1 cellular context compared by ENCODE assay signal in the genomic region with DNA sequence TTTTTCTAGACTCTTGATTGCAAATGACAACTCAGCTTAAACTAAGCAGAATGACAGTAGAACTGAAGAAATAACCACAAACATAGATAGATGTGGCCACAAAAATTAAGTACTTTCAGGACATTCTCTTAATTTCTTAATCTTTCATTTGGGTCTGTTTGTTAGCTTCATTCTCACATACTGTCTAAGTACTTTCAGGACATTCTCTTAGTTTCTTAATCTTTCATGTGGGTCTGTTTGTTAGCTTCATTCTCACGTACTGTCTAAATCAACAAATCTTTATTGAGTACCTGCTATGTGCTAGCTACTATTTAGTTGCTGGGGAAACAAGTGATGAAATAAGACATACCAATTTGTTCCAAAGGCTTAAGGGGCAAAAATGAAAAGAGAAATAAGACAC.
TF ChIP-seq lines count a peak whose summit lies in the region.

No MANE protein-coding gene starts in this region.

TF ChIP-seq in GM12878, 131 proteins besides CTCF, POLR2A, EP300 and RAD21 (continued from another document and continues in another):
- TF ChIP-seq ZNF384 (IDR thresholded peaks at IDR 0.05; ENCODE audit: borderline replicate concordance, low read depth, low read length), result peak; percentile 38; the same call in 1 of the 2 replicates
- no peak for TF ChIP-seq STAT1 (conservative IDR thresholded peaks at IDR 0.05)
- TF ChIP-seq, protein P1, sequence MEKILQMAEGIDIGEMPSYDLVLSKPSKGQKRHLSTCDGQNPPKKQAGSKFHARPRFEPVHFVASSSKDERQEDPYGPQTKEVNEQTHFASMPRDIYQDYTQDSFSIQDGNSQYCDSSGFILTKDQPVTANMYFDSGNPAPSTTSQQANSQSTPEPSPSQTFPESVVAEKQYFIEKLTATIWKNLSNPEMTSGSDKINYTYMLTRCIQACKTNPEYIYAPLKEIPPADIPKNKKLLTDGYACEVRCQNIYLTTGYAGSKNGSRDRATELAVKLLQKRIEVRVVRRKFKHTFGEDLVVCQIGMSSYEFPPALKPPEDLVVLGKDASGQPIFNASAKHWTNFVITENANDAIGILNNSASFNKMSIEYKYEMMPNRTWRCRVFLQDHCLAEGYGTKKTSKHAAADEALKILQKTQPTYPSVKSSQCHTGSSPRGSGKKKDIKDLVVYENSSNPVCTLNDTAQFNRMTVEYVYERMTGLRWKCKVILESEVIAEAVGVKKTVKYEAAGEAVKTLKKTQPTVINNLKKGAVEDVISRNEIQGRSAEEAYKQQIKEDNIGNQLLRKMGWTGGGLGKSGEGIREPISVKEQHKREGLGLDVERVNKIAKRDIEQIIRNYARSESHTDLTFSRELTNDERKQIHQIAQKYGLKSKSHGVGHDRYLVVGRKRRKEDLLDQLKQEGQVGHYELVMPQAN (conservative IDR thresholded peaks at IDR 0.05), result no peak
- no peak for TF ChIP-seq JUNB (IDR thresholded peaks at IDR 0.05)
- TF ChIP-seq, protein P2, sequence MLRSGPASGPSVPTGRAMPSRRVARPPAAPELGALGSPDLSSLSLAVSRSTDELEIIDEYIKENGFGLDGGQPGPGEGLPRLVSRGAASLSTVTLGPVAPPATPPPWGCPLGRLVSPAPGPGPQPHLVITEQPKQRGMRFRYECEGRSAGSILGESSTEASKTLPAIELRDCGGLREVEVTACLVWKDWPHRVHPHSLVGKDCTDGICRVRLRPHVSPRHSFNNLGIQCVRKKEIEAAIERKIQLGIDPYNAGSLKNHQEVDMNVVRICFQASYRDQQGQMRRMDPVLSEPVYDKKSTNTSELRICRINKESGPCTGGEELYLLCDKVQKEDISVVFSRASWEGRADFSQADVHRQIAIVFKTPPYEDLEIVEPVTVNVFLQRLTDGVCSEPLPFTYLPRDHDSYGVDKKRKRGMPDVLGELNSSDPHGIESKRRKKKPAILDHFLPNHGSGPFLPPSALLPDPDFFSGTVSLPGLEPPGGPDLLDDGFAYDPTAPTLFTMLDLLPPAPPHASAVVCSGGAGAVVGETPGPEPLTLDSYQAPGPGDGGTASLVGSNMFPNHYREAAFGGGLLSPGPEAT (IDR thresholded peaks at IDR 0.05; ENCODE audit: low read depth), result 0 out of 2 replicates have a peak, but pooled peaks have one; percentile 50
- TF ChIP-seq SPI1 (IDR thresholded peaks at IDR 0.05; ENCODE audit: borderline replicate concordance, insufficient read depth, low read depth, low read length), result no peak
- peak in 1 of 2 experiments; percentile 66; a peak in 1 of 4 replicates for TF ChIP-seq IKZF2 (IDR thresholded peaks at IDR 0.05)
- TF ChIP-seq NFXL1 (IDR thresholded peaks at IDR 0.05; ENCODE audit: borderline replicate concordance), result no peak
- TF ChIP-seq, protein P3, sequence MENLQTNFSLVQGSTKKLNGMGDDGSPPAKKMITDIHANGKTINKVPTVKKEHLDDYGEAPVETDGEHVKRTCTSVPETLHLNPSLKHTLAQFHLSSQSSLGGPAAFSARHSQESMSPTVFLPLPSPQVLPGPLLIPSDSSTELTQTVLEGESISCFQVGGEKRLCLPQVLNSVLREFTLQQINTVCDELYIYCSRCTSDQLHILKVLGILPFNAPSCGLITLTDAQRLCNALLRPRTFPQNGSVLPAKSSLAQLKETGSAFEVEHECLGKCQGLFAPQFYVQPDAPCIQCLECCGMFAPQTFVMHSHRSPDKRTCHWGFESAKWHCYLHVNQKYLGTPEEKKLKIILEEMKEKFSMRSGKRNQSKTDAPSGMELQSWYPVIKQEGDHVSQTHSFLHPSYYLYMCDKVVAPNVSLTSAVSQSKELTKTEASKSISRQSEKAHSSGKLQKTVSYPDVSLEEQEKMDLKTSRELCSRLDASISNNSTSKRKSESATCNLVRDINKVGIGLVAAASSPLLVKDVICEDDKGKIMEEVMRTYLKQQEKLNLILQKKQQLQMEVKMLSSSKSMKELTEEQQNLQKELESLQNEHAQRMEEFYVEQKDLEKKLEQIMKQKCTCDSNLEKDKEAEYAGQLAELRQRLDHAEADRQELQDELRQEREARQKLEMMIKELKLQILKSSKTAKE (IDR thresholded peaks at IDR 0.05; ENCODE audit: low read depth, poor library complexity, severe bottlenecking), result peak; percentile 73
- no peak for TF ChIP-seq HDGF (IDR thresholded peaks at IDR 0.05)
- no peak for TF ChIP-seq MYC (IDR thresholded peaks at IDR 0.05; ENCODE audit: insufficient read depth, insufficient read length, insufficient replicate concordance, low read length, severe bottlenecking)
- no peak for TF ChIP-seq FOXK2 (IDR thresholded peaks at IDR 0.05)
- no peak for TF ChIP-seq MTA3 (IDR thresholded peaks at IDR 0.05; ENCODE audit: borderline replicate concordance, low read length)
- no peak for TF ChIP-seq MYB (IDR thresholded peaks at IDR 0.05; ENCODE audit: borderline replicate concordance, low read depth, low read length)
- TF ChIP-seq RFX5 (IDR thresholded peaks at IDR 0.05; ENCODE audit: low read depth, low read length), result peak; percentile 73
- TF ChIP-seq, protein P4, sequence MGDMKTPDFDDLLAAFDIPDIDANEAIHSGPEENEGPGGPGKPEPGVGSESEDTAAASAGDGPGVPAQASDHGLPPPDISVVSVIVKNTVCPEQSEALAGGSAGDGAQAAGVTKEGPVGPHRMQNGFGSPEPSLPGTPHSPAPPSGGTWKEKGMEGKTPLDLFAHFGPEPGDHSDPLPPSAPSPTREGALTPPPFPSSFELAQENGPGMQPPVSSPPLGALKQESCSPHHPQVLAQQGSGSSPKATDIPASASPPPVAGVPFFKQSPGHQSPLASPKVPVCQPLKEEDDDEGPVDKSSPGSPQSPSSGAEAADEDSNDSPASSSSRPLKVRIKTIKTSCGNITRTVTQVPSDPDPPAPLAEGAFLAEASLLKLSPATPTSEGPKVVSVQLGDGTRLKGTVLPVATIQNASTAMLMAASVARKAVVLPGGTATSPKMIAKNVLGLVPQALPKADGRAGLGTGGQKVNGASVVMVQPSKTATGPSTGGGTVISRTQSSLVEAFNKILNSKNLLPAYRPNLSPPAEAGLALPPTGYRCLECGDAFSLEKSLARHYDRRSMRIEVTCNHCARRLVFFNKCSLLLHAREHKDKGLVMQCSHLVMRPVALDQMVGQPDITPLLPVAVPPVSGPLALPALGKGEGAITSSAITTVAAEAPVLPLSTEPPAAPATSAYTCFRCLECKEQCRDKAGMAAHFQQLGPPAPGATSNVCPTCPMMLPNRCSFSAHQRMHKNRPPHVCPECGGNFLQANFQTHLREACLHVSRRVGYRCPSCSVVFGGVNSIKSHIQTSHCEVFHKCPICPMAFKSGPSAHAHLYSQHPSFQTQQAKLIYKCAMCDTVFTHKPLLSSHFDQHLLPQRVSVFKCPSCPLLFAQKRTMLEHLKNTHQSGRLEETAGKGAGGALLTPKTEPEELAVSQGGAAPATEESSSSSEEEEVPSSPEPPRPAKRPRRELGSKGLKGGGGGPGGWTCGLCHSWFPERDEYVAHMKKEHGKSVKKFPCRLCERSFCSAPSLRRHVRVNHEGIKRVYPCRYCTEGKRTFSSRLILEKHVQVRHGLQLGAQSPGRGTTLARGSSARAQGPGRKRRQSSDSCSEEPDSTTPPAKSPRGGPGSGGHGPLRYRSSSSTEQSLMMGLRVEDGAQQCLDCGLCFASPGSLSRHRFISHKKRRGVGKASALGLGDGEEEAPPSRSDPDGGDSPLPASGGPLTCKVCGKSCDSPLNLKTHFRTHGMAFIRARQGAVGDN (IDR thresholded peaks at IDR 0.05), result 0 out of 2 replicates have a peak, but pooled peaks have one; percentile 24
- TF ChIP-seq, protein P5, sequence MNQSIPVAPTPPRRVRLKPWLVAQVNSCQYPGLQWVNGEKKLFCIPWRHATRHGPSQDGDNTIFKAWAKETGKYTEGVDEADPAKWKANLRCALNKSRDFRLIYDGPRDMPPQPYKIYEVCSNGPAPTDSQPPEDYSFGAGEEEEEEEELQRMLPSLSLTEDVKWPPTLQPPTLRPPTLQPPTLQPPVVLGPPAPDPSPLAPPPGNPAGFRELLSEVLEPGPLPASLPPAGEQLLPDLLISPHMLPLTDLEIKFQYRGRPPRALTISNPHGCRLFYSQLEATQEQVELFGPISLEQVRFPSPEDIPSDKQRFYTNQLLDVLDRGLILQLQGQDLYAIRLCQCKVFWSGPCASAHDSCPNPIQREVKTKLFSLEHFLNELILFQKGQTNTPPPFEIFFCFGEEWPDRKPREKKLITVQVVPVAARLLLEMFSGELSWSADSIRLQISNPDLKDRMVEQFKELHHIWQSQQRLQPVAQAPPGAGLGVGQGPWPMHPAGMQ (IDR thresholded peaks at IDR 0.05; ENCODE audit: borderline replicate concordance), result no peak
- no peak for TF ChIP-seq CEBPB (IDR thresholded peaks at IDR 0.05; ENCODE audit: borderline replicate concordance in 1 of 2, low read depth in 2 of 2, low read length in 2 of 2)
- no peak for TF ChIP-seq IKZF1 (conservative IDR thresholded peaks at IDR 0.05)
- TF ChIP-seq ZZZ3 (IDR thresholded peaks at IDR 0.05; ENCODE audit: control insufficient read depth, insufficient read length, low read depth), result no peak
- TF ChIP-seq BACH1 (IDR thresholded peaks at IDR 0.05; ENCODE audit: borderline replicate concordance), result no peak
- TF ChIP-seq ZNF24 (IDR thresholded peaks at IDR 0.05), result peak; percentile 70
- TF ChIP-seq, protein P6, sequence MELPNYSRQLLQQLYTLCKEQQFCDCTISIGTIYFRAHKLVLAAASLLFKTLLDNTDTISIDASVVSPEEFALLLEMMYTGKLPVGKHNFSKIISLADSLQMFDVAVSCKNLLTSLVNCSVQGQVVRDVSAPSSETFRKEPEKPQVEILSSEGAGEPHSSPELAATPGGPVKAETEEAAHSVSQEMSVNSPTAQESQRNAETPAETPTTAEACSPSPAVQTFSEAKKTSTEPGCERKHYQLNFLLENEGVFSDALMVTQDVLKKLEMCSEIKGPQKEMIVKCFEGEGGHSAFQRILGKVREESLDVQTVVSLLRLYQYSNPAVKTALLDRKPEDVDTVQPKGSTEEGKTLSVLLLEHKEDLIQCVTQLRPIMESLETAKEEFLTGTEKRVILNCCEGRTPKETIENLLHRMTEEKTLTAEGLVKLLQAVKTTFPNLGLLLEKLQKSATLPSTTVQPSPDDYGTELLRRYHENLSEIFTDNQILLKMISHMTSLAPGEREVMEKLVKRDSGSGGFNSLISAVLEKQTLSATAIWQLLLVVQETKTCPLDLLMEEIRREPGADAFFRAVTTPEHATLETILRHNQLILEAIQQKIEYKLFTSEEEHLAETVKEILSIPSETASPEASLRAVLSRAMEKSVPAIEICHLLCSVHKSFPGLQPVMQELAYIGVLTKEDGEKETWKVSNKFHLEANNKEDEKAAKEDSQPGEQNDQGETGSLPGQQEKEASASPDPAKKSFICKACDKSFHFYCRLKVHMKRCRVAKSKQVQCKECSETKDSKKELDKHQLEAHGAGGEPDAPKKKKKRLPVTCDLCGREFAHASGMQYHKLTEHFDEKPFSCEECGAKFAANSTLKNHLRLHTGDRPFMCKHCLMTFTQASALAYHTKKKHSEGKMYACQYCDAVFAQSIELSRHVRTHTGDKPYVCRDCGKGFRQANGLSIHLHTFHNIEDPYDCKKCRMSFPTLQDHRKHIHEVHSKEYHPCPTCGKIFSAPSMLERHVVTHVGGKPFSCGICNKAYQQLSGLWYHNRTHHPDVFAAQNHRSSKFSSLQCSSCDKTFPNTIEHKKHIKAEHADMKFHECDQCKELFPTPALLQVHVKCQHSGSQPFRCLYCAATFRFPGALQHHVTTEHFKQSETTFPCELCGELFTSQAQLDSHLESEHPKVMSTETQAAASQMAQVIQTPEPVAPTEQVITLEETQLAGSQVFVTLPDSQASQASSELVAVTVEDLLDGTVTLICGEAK (IDR thresholded peaks at IDR 0.05; ENCODE audit: borderline replicate concordance), result peak; percentile 98
- TF ChIP-seq NR2C2 (IDR thresholded peaks at IDR 0.05; ENCODE audit: borderline replicate concordance, control insufficient read depth, insufficient read length, low read depth), result no peak
- TF ChIP-seq, protein P7, sequence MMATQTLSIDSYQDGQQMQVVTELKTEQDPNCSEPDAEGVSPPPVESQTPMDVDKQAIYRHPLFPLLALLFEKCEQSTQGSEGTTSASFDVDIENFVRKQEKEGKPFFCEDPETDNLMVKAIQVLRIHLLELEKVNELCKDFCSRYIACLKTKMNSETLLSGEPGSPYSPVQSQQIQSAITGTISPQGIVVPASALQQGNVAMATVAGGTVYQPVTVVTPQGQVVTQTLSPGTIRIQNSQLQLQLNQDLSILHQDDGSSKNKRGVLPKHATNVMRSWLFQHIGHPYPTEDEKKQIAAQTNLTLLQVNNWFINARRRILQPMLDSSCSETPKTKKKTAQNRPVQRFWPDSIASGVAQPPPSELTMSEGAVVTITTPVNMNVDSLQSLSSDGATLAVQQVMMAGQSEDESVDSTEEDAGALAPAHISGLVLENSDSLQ (IDR thresholded peaks at IDR 0.05), result peak; percentile 41; the same call in 1 of the 2 replicates
- TF ChIP-seq, protein P8, sequence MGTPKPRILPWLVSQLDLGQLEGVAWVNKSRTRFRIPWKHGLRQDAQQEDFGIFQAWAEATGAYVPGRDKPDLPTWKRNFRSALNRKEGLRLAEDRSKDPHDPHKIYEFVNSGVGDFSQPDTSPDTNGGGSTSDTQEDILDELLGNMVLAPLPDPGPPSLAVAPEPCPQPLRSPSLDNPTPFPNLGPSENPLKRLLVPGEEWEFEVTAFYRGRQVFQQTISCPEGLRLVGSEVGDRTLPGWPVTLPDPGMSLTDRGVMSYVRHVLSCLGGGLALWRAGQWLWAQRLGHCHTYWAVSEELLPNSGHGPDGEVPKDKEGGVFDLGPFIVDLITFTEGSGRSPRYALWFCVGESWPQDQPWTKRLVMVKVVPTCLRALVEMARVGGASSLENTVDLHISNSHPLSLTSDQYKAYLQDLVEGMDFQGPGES (IDR thresholded peaks at IDR 0.05), result no peak
- TF ChIP-seq BHLHE40 (IDR thresholded peaks at IDR 0.05; ENCODE audit: borderline replicate concordance in 1 of 2, low read depth in 2 of 2, low read length in 1 of 2), result peak in 1 of 2 experiments; percentile 24; a peak in 1 of 4 replicates
- TF ChIP-seq CBFB (IDR thresholded peaks at IDR 0.05; ENCODE audit: low read depth), result no peak
- TF ChIP-seq, protein P9, sequence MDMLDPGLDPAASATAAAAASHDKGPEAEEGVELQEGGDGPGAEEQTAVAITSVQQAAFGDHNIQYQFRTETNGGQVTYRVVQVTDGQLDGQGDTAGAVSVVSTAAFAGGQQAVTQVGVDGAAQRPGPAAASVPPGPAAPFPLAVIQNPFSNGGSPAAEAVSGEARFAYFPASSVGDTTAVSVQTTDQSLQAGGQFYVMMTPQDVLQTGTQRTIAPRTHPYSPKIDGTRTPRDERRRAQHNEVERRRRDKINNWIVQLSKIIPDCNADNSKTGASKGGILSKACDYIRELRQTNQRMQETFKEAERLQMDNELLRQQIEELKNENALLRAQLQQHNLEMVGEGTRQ (IDR thresholded peaks at IDR 0.05; ENCODE audit: borderline replicate concordance, low read depth, low read length), result no peak
- peak; percentile 86 for TF ChIP-seq TCF7 (IDR thresholded peaks at IDR 0.05; ENCODE audit: borderline replicate concordance)
- TF ChIP-seq TARDBP (IDR thresholded peaks at IDR 0.05; ENCODE audit: borderline replicate concordance), result no peak
- peak; percentile 80; the same call in 1 of the 2 replicates for TF ChIP-seq ZNF217 (IDR thresholded peaks at IDR 0.05)
